Comparison of ENCODE assay signal across 20 cellular contexts in genomic region chr15:52008326-52008697, GRCh38. TPM values are rescaled to one million over a fixed set of nuclear protein-coding genes. Genes with fewer than 3 reads are reported as not detected.
A peak's percentile ranks its signal among the peaks of the same experiment; 100 is the strongest.
DNase-seq lines count a peak whose midpoint lies in the region; ATAC-seq, FAIRE-seq and TF ChIP-seq lines count a peak whose summit lies in the region.
"Had no signal": no experiment of that assay in that cellular context is flagged by ENCODE, and none has a peak within 500 bp of the region (broad histone marks: within the 10 kb centered on the region; RNA-seq: fewer than 3 reads in every experiment).

No MANE protein-coding gene starts in this region.

- no peak for TF ChIP-seq RAD21 in HepG2 (CRISPR knock-in tag; IDR thresholded peaks at IDR 0.05)

- H3K4me2 ChIP-seq in HepG2 (ENCODE audit: low read depth, low read length) (peak overlapping the region; percentile 65), OCI-LY3 (ENCODE audit: low read length) (peak overlapping the region; percentile 74), astrocyte (ENCODE audit: low read length) (no peak overlapping the region)
- H3K4me2 ChIP-seq: BLaER1 had no signal

- POLR2A ChIA-PET in HepG2 (lab: Yijun Ruan, JAX), result interaction anchor here (0.7 to 4.6 kb wide), 15 partner anchors 10 to 171 kb away, joined by 3 to 36 read pairs (median 6); partner anchors contain the start of genes LEO1 and MAPK6

- 82% methylated on average over 6 of the region's 6 CpGs for WGBS in HepG2 (ENCODE audit: low lambda C conversion rate)
- WGBS in right lobe of liver (ENCODE audit: insufficient coverage, low coverage, low lambda C conversion rate, missing lambda C conversion rate), result 86% methylated on average over 6 of the region's 6 CpGs

- peak overlapping the region; percentile 3 for H3K27ac Mint-ChIP-seq in astrocyte (ENCODE audit: unreplicated experiment)
- peak overlapping the region; percentile 20 for H3K27ac Mint-ChIP-seq in stimulated activated naive B cell treated with anti-CD40 and anti-IgM and Interleukin-4, amounts not matched to agents 10 μg/mL and 1 μg/mL and 100 μg/mL, for 72 hours

- intact Hi-C loops in HepG2 (cut with micrococcal nuclease; ENCODE audit: unreplicated experiment) (no loop called here), right lobe of liver (cut with DNase I) (no loop called here)

- no peaks in the 10 kb centered on the region for H3K27me3 Mint-ChIP-seq in astrocyte (ENCODE audit: low read depth, unreplicated experiment)
- H3K27me3 Mint-ChIP-seq in stimulated activated naive B cell treated with anti-CD40 and anti-IgM and Interleukin-4, amounts not matched to agents 10 μg/mL and 1 μg/mL and 100 μg/mL, for 72 hours, result no peaks in the 10 kb centered on the region

- H2AFZ ChIP-seq in HepG2 (ENCODE audit: low read length) (no peak overlapping the region), OCI-LY3 (ENCODE audit: low read depth, low read length) (peak overlapping the region; percentile 5), astrocyte (ENCODE audit: low read depth, low read length) (no peak overlapping the region)
- H2AFZ ChIP-seq: parathyroid adenoma had no signal

- H3K36me3 Mint-ChIP-seq in astrocyte (ENCODE audit: low read depth, unreplicated experiment), result no peaks in the 10 kb centered on the region
- H3K36me3 Mint-ChIP-seq in stimulated activated naive B cell treated with anti-CD40 and anti-IgM and Interleukin-4, amounts not matched to agents 10 μg/mL and 1 μg/mL and 100 μg/mL, for 72 hours, result no peaks in the 10 kb centered on the region
- H3K36me3 Mint-ChIP-seq: activated naive CD4-positive, alpha-beta T cell treated with anti-CD3 and anti-CD28 coated beads, Interleukin-2, amount 50 U/mL, for 72 hours had no signal

- no peaks in the 10 kb centered on the region for H3K36me3 ChIP-seq in HepG2 (replicated peaks in 1 of 2; ENCODE audit: control insufficient read depth in 1 of 2, insufficient read depth in 2 of 2, low read length in 2 of 2)
- H3K36me3 ChIP-seq in right lobe of liver, result no peaks in the 10 kb centered on the region
- H3K36me3 ChIP-seq in OCI-LY3 (replicated peaks; ENCODE audit: low read depth, low read length), result no peaks in the 10 kb centered on the region
- H3K36me3 ChIP-seq in astrocyte (ENCODE audit: insufficient read depth, low read length), result no peaks in the 10 kb centered on the region
- H3K36me3 ChIP-seq: BLaER1, breast epithelium, esophagus muscularis mucosa, tibial nerve had no signal

- H3K4me1 ChIP-seq in HepG2 (ENCODE audit: insufficient read depth, low read length), result peaks cover 76% of the 10 kb centered on the region
- H3K4me1 ChIP-seq in right lobe of liver, result peaks cover 0 to 11% (median 0%) of the 10 kb centered on the region in 4 donors
- H3K4me1 ChIP-seq in OCI-LY3 (ENCODE audit: low read length), result peaks cover 92% of the 10 kb centered on the region
- H3K4me1 ChIP-seq in astrocyte (ENCODE audit: insufficient read depth, low read length), result peaks cover 18% of the 10 kb centered on the region
- H3K4me1 ChIP-seq: breast epithelium had no signal

- H3K4me3 ChIP-seq in HepG2 (replicated peaks in 1 of 3; ENCODE audit: insufficient read depth in 1 of 3, low read depth in 2 of 3, low read length in 3 of 3) (no peak overlapping the region), right lobe of liver (no peak overlapping the region), OCI-LY3 (ENCODE audit: low read length) (peak overlapping the region; percentile 40), astrocyte (ENCODE audit: insufficient read depth, low read depth, low read length) (no peak overlapping the region)
- H3K4me3 ChIP-seq: BLaER1, breast epithelium, esophagus muscularis mucosa, skin epidermis, tibial nerve had no signal

- H3K27me3 ChIP-seq in HepG2 (ENCODE audit: control insufficient read depth in 1 of 2, insufficient read depth in 2 of 2, low read length in 2 of 2), result no peaks in the 10 kb centered on the region
- no peaks in the 10 kb centered on the region for H3K27me3 ChIP-seq in right lobe of liver
- H3K27me3 ChIP-seq in OCI-LY3 (ENCODE audit: low read depth, low read length), result no peaks in the 10 kb centered on the region
- H3K27me3 ChIP-seq in astrocyte (ENCODE audit: insufficient read depth, low read length), result no peaks in the 10 kb centered on the region
- H3K27me3 ChIP-seq: BLaER1, breast epithelium, esophagus muscularis mucosa, tibial nerve had no signal

- TF ChIP-seq EP300 in HepG2 (IDR thresholded peaks at IDR 0.05; ENCODE audit: low read depth in 2 of 2, low read length in 2 of 2), result no peak
- no peak for TF ChIP-seq EP300 in HepG2 (CRISPR knock-in tag; IDR thresholded peaks at IDR 0.05; ENCODE audit: borderline replicate concordance)

- CTCF ChIA-PET in HepG2 (lab: Yijun Ruan, JAX; ENCODE audit: low intra/inter-chr PET ratio, low total read pairs), result no interaction called here

- TF ChIP-seq POLR2A in HepG2 (IDR thresholded peaks at IDR 0.05; ENCODE audit: insufficient read depth in 1 of 2, low read depth in 2 of 2, low read length in 2 of 2) (no peak), right lobe of liver (IDR thresholded peaks at IDR 0.05) (no peak)

- peak overlapping the region; percentile 78 for H3K27ac ChIP-seq in HepG2 (ENCODE audit: extremely low read length, insufficient read depth, low read length)
- H3K27ac ChIP-seq in right lobe of liver, result no peak overlapping the region
- H3K27ac ChIP-seq in OCI-LY3 (ENCODE audit: low read length), result peak overlapping the region; percentile 96
- H3K27ac ChIP-seq in astrocyte (ENCODE audit: low read depth, low read length), result no peak overlapping the region
- H3K27ac ChIP-seq: BLaER1, esophagus muscularis mucosa, parathyroid adenoma, skin epidermis, tibial nerve had no signal

- TF ChIP-seq CTCF in HepG2 (CRISPR knock-in tag; IDR thresholded peaks at IDR 0.05) (no peak), right lobe of liver (IDR thresholded peaks at IDR 0.05) (no peak), OCI-LY3 (IDR thresholded peaks at IDR 0.05; ENCODE audit: low read depth, low read length) (no peak), astrocyte (IDR thresholded peaks at IDR 0.05; ENCODE audit: insufficient read depth, low read depth, low read length) (no peak)

- peaks cover 28% of the 10 kb centered on the region for H3K4me1 Mint-ChIP-seq in astrocyte (ENCODE audit: low read depth, unreplicated experiment)
- H3K4me1 Mint-ChIP-seq in stimulated activated naive B cell treated with anti-CD40 and anti-IgM and Interleukin-4, amounts not matched to agents 10 μg/mL and 1 μg/mL and 100 μg/mL, for 72 hours, result peaks cover 23 to 44% of the 10 kb centered on the region in 2 donors

- ATAC-seq in HepG2, result peak; percentile 20
- no peak for ATAC-seq in right lobe of liver
- ATAC-seq in stimulated activated naive B cell treated with anti-CD40 and anti-IgM and Interleukin-4, amounts not matched to agents 10 μg/mL and 1 μg/mL and 100 μg/mL, for 72 hours (replicated peaks), result no peak
- ATAC-seq: left ventricle myocardium superior had no signal

- no peaks in the 10 kb centered on the region for H4K20me1 ChIP-seq in HepG2 (ENCODE audit: insufficient read depth, low read length)
- H4K20me1 ChIP-seq in OCI-LY3 (ENCODE audit: insufficient read depth, low read length), result no peaks in the 10 kb centered on the region
- H4K20me1 ChIP-seq in astrocyte (ENCODE audit: insufficient read depth, low read length), result no peaks in the 10 kb centered on the region
- H4K20me1 ChIP-seq: BLaER1 had no signal

- H3K79me2 ChIP-seq in HepG2 (ENCODE audit: insufficient read depth, low read length) (no peaks in the 10 kb centered on the region), OCI-LY3 (ENCODE audit: low read length) (0 out of 2 replicates have a peak, but pooled peaks cover 4% of the 10 kb centered on the region), astrocyte (ENCODE audit: insufficient read depth, low read length) (no peaks in the 10 kb centered on the region)
- H3K79me2 ChIP-seq: parathyroid adenoma had no signal

- in situ Hi-C loops in HepG2 (cut with HindIII; ENCODE audit: extremely low pct_ligation_motif_present, low pct_unique_long_range_greater_than_20kb), result no loop called here
- in situ Hi-C loops in ACHN (cut with HindIII; ENCODE audit: low pct_ligation_motif_present, low pct_unique_long_range_greater_than_20kb, low sequenced_read_pairs), result no loop called here

- DNase-seq in HepG2 (ENCODE audit: low spot score), result no peak
- DNase-seq in right lobe of liver, result no peak
- DNase-seq in astrocyte (ENCODE audit: low read depth), result no peak
- no peak for DNase-seq in stimulated activated naive B cell treated with anti-CD40 and anti-IgM and Interleukin-4, amounts not matched to agents 10 μg/mL and 1 μg/mL and 100 μg/mL, for 72 hours
- no peak for DNase-seq in GM03348 (ENCODE audit: low spot score)
- no peak for DNase-seq in ACHN
- DNase-seq: H7, left ventricle myocardium superior, NCI-H2081 treated with DMSO at 0.1 percent for 48 hours, NCI-H524 treated with DMSO at 0.1 percent for 48 hours, SIG-M5, T1000 had no signal

- H3K9ac ChIP-seq in HepG2 (ENCODE audit: insufficient read depth, low read depth, low read length), result peak overlapping the region; percentile 43
- peak overlapping the region; percentile 75 for H3K9ac ChIP-seq in OCI-LY3 (ENCODE audit: low read length)
- H3K9ac ChIP-seq in astrocyte (ENCODE audit: low read length), result no peak overlapping the region
- H3K9ac ChIP-seq: BLaER1, parathyroid adenoma had no signal

- no peak overlapping the region for H3K4me3 Mint-ChIP-seq in astrocyte (ENCODE audit: unreplicated experiment)
- no peak overlapping the region for H3K4me3 Mint-ChIP-seq in stimulated activated naive B cell treated with anti-CD40 and anti-IgM and Interleukin-4, amounts not matched to agents 10 μg/mL and 1 μg/mL and 100 μg/mL, for 72 hours

- FAIRE-seq in HepG2 (lab: Jason Lieb, UNC), result no peak
- no peak for FAIRE-seq in astrocyte (lab: Jason Lieb, UNC)

- no peaks in the 10 kb centered on the region for H3K9me3 ChIP-seq in HepG2 (ENCODE audit: low read length)
- no peaks in the 10 kb centered on the region for H3K9me3 ChIP-seq in right lobe of liver
- no peaks in the 10 kb centered on the region for H3K9me3 ChIP-seq in OCI-LY3 (ENCODE audit: insufficient read depth, low read length)
- no peaks in the 10 kb centered on the region for H3K9me3 ChIP-seq in astrocyte (ENCODE audit: insufficient read depth, low read depth, low read length)
- H3K9me3 ChIP-seq: BLaER1, breast epithelium, esophagus muscularis mucosa, tibial nerve had no signal

- no peaks in the 10 kb centered on the region for H3K9me3 Mint-ChIP-seq in astrocyte (ENCODE audit: unreplicated experiment)
- H3K9me3 Mint-ChIP-seq in stimulated activated naive B cell treated with anti-CD40 and anti-IgM and Interleukin-4, amounts not matched to agents 10 μg/mL and 1 μg/mL and 100 μg/mL, for 72 hours, result no peaks in the 10 kb centered on the region
- H3K9me3 Mint-ChIP-seq: activated naive CD4-positive, alpha-beta T cell treated with anti-CD3 and anti-CD28 coated beads, Interleukin-2, amount 50 U/mL, for 72 hours had no signal

- no TSS peak for BruUV-seq in HepG2 (replicated peaks; lab: Mats Ljungman, UMichigan)

RNA-seq across cellular contexts. Expression of gene MAPK6, which starts 10.7 kb away (rescaled TPM):
- total RNA-seq in HepG2 (2016; rRNA removed; fragmentation: Illumina TruSeq; extraction: Trizol), result 99.7 and 188 TPM in 2 replicates
- total RNA-seq in HepG2 (2016; cell fraction: cytosol; rRNA removed; fragmentation: Illumina TruSeq; extraction: Trizol; ENCODE audit: low read depth), result 19.1 and 23.2 TPM in 2 replicates
- total RNA-seq in HepG2 (2016; cell fraction: insoluble cytoplasmic fraction; rRNA removed; fragmentation: Illumina TruSeq; extraction: Trizol), result 102 and 181 TPM in 2 replicates
- 106 and 120 TPM in 2 replicates for total RNA-seq in HepG2 (2016; cell fraction: membrane; rRNA removed; fragmentation: Illumina TruSeq; extraction: Trizol)
- 59.2 and 61.8 TPM in 2 replicates for total RNA-seq in HepG2 (2016; cell fraction: nucleus; rRNA removed; fragmentation: Illumina TruSeq; extraction: Trizol)
- 72.5 and 89.5 TPM in 2 replicates for polyA plus RNA-seq in HepG2 (2011; rRNA removed)
- polyA plus RNA-seq in HepG2 (2011; cell fraction: cytosol; rRNA removed), result 38.7 and 59.9 TPM in 2 replicates
- 17.3 and 27.5 TPM in 2 replicates for polyA plus RNA-seq in HepG2 (2011; cell fraction: nucleus; rRNA removed)
- polyA plus RNA-seq in HepG2 (2012), result 88.0 and 112 TPM in 2 replicates
- 10.3 and 11.1 TPM in 2 replicates for polyA plus RNA-seq in HepG2 (2016; cell fraction: cytosol; fragmentation: Illumina TruSeq; extraction: Trizol; ENCODE audit: low read depth)
- polyA plus RNA-seq in HepG2 (2016; cell fraction: insoluble cytoplasmic fraction; fragmentation: Illumina TruSeq; extraction: Trizol; ENCODE audit: low read depth), result 125 and 127 TPM in 2 replicates
- polyA plus RNA-seq in HepG2 (2016; cell fraction: membrane; fragmentation: Illumina TruSeq; extraction: Trizol; ENCODE audit: low read depth), result 48.4 and 51.8 TPM in 2 replicates
- polyA plus RNA-seq in HepG2 (2016; cell fraction: nucleus; fragmentation: Illumina TruSeq; extraction: Trizol; ENCODE audit: insufficient read depth, low read depth), result 46.4 and 50.6 TPM in 2 replicates
- polyA minus RNA-seq in HepG2 (2011; rRNA and poly(A)+ RNA removed; ENCODE audit: low replicate concordance), result 21.4 and 67.1 TPM in 2 replicates
- polyA minus RNA-seq in HepG2 (2011; cell fraction: cytosol; rRNA and poly(A)+ RNA removed), result 105 and 119 TPM in 2 replicates
- 83.8 and 92.4 TPM in 2 replicates for polyA minus RNA-seq in HepG2 (2011; cell fraction: nucleus; rRNA and poly(A)+ RNA removed)
- 10 to 100 TPM; 15.8 to 35.8 (median 22.3) TPM for total RNA-seq in right lobe of liver
- 96.6 and 98.2 TPM in 2 replicates for total RNA-seq in astrocyte

RNA-seq across cellular contexts. Expression of gene LEO1, which starts 36.7 kb away (rescaled TPM):
- total RNA-seq in HepG2 (2016; rRNA removed; fragmentation: Illumina TruSeq; extraction: Trizol), result 60.3 and 103 TPM in 2 replicates
- 5.4 and 6.7 TPM in 2 replicates for total RNA-seq in HepG2 (2016; cell fraction: cytosol; rRNA removed; fragmentation: Illumina TruSeq; extraction: Trizol; ENCODE audit: low read depth)
- total RNA-seq in HepG2 (2016; cell fraction: insoluble cytoplasmic fraction; rRNA removed; fragmentation: Illumina TruSeq; extraction: Trizol), result 59.6 and 98.8 TPM in 2 replicates
- total RNA-seq in HepG2 (2016; cell fraction: membrane; rRNA removed; fragmentation: Illumina TruSeq; extraction: Trizol), result 11.8 and 15.6 TPM in 2 replicates
- total RNA-seq in HepG2 (2016; cell fraction: nucleus; rRNA removed; fragmentation: Illumina TruSeq; extraction: Trizol), result 31.2 and 37.2 TPM in 2 replicates
- polyA plus RNA-seq in HepG2 (2011; rRNA removed), result 14.8 and 17.0 TPM in 2 replicates
- 5.5 and 8.8 TPM in 2 replicates for polyA plus RNA-seq in HepG2 (2011; cell fraction: cytosol; rRNA removed)
- polyA plus RNA-seq in HepG2 (2011; cell fraction: nucleus; rRNA removed), result 6.2 and 9.5 TPM in 2 replicates
- polyA plus RNA-seq in HepG2 (2012), result 53.1 and 82.9 TPM in 2 replicates
- polyA plus RNA-seq in HepG2 (2016; cell fraction: cytosol; fragmentation: Illumina TruSeq; extraction: Trizol; ENCODE audit: low read depth), result 1.7 and 2.5 TPM in 2 replicates
- 95.3 and 96.1 TPM in 2 replicates for polyA plus RNA-seq in HepG2 (2016; cell fraction: insoluble cytoplasmic fraction; fragmentation: Illumina TruSeq; extraction: Trizol; ENCODE audit: low read depth)
- polyA plus RNA-seq in HepG2 (2016; cell fraction: membrane; fragmentation: Illumina TruSeq; extraction: Trizol; ENCODE audit: low read depth), result 3.5 and 5.3 TPM in 2 replicates
- 34.7 and 39.3 TPM in 2 replicates for polyA plus RNA-seq in HepG2 (2016; cell fraction: nucleus; fragmentation: Illumina TruSeq; extraction: Trizol; ENCODE audit: insufficient read depth, low read depth)
- polyA minus RNA-seq in HepG2 (2011; rRNA and poly(A)+ RNA removed; ENCODE audit: low replicate concordance), result 4.3 TPM in 2 replicates
- polyA minus RNA-seq in HepG2 (2011; cell fraction: cytosol; rRNA and poly(A)+ RNA removed), result 14.5 and 17.0 TPM in 2 replicates
- polyA minus RNA-seq in HepG2 (2011; cell fraction: nucleus; rRNA and poly(A)+ RNA removed), result 22.8 and 38.7 TPM in 2 replicates
- 10 to 100 TPM in 4 of 6 experiments, 1 to 10 TPM in 2; 8.9 to 20.6 (median 11.9) TPM for total RNA-seq in right lobe of liver
- 24.1 and 25.5 TPM in 2 replicates for total RNA-seq in astrocyte

Comparison
In these comparisons a context has a peak if more than half of its experiments do, and no peak if none do; other contexts are left out.
1. H3K27ac ChIP-seq: peak in HepG2 (single experiment) and OCI-LY3 (single experiment); none in right lobe of liver (0 of 3) and astrocyte (single experiment).